ENCODE assay signal across 18 cellular contexts in genomic region chr20:41222299-41222698, GRCh38.
DNase-seq lines count a peak whose midpoint lies in the region; ATAC-seq and TF ChIP-seq lines count a peak whose summit lies in the region.
"Had no signal": no experiment of that assay in that cellular context is flagged by ENCODE, and none has a peak within 500 bp of the region (broad histone marks: within the 10 kb centered on the region; RNA-seq: fewer than 3 reads in every experiment).

No MANE protein-coding gene starts in this region.

- H3K4me1 Mint-ChIP-seq in MCF 10A (ENCODE audit: insufficient read depth, unreplicated experiment): peaks cover 10% of the 10 kb centered on the region
- H3K4me1 Mint-ChIP-seq in activated T-cell treated with anti-CD3 and anti-CD28 coated beads, Interleukin-2, amount 50 U/mL, for 24 hours (ENCODE audit: low read depth): peaks cover 2% of the 10 kb centered on the region

- no peak overlapping the region for H3K4me3 Mint-ChIP-seq in MCF 10A (ENCODE audit: unreplicated experiment)
- H3K4me3 Mint-ChIP-seq in activated T-cell treated with anti-CD3 and anti-CD28 coated beads, Interleukin-2, amount 50 U/mL, for 24 hours: no peak overlapping the region
- H3K4me3 Mint-ChIP-seq: naive thymus-derived CD8-positive, alpha-beta T cell had no signal

- TF ChIP-seq CTCF in breast epithelium (IDR thresholded peaks at IDR 0.05) (no peak), MCF 10A (IDR thresholded peaks at IDR 0.05; ENCODE audit: unreplicated experiment) (no peak), right atrium auricular region (IDR thresholded peaks at IDR 0.05) (no peak)

- TF ChIP-seq POLR2A in breast epithelium (IDR thresholded peaks at IDR 0.05): no peak

- H3K36me3 ChIP-seq in breast epithelium: no peaks in the 10 kb centered on the region
- H3K36me3 ChIP-seq in right atrium auricular region: no peaks in the 10 kb centered on the region
- no peaks in the 10 kb centered on the region for H3K36me3 ChIP-seq in aorta (ENCODE audit: control insufficient read depth in 1 of 2, insufficient read depth in 2 of 2, low read length in 1 of 2)
- H3K36me3 ChIP-seq: SJCRH30 had no signal

- ATAC-seq in aorta (ENCODE audit: low FRiP score): peak; percentile 59
- ATAC-seq: naive thymus-derived CD8-positive, alpha-beta T cell had no signal

- no peak overlapping the region for H3K27ac Mint-ChIP-seq in MCF 10A (ENCODE audit: low read depth, unreplicated experiment)
- no peak overlapping the region for H3K27ac Mint-ChIP-seq in activated T-cell treated with anti-CD3 and anti-CD28 coated beads, Interleukin-2, amount 50 U/mL, for 24 hours

- no TSS peak for BruUV-seq in MCF 10A (replicated peaks; lab: Mats Ljungman, UMichigan)

- H3K4me1 ChIP-seq in breast epithelium (peaks cover 0 to 3% of the 10 kb centered on the region in 2 donors), right atrium auricular region (peaks cover 0 to 12% of the 10 kb centered on the region in 2 donors), aorta (ENCODE audit: control insufficient read depth in 1 of 2, insufficient read depth in 2 of 2, low read length in 2 of 2) (peaks cover 2 to 7% of the 10 kb centered on the region in 2 donors)
- H3K4me1 ChIP-seq: SJCRH30 had no signal

- H3K27me3 ChIP-seq in breast epithelium (no peaks in the 10 kb centered on the region), right atrium auricular region (no peaks in the 10 kb centered on the region), aorta (ENCODE audit: control insufficient read depth in 1 of 2, insufficient read depth in 2 of 2, low read length in 1 of 2) (no peaks in the 10 kb centered on the region)
- H3K27me3 ChIP-seq: BLaER1 treated with 17β-estradiol and CSF1 and Interleukin-3, amounts not matched to agents 10 nM and 100 nM; SJCRH30 had no signal

- CTCF ChIA-PET in MCF 10A (lab: Yijun Ruan, JAX): interaction anchor here (0.7 to 6.8 kb wide), 4 partner anchors 23 to 88 kb away, joined by 4 to 44 read pairs (median 7); no protein-coding TSS in a partner anchor

- H3K9me3 ChIP-seq in breast epithelium: no peaks in the 10 kb centered on the region
- no peaks in the 10 kb centered on the region for H3K9me3 ChIP-seq in right atrium auricular region
- no peaks in the 10 kb centered on the region for H3K9me3 ChIP-seq in aorta (ENCODE audit: control insufficient read depth, low read length)
- H3K9me3 ChIP-seq: BLaER1 treated with 17β-estradiol and CSF1 and Interleukin-3, amounts not matched to agents 10 nM and 100 nM; SJCRH30 had no signal

- H3K9me3 Mint-ChIP-seq in MCF 10A (ENCODE audit: unreplicated experiment): peaks cover 7% of the 10 kb centered on the region
- no peaks in the 10 kb centered on the region for H3K9me3 Mint-ChIP-seq in activated T-cell treated with anti-CD3 and anti-CD28 coated beads, Interleukin-2, amount 50 U/mL, for 24 hours
- H3K9me3 Mint-ChIP-seq: naive thymus-derived CD8-positive, alpha-beta T cell had no signal

- 72 to 88% methylated on average over 1 of the region's 1 CpG for WGBS in aorta, 2 donors

- no peak overlapping the region for H3K4me3 ChIP-seq in breast epithelium
- H3K4me3 ChIP-seq in right atrium auricular region: no peak overlapping the region
- H3K4me3 ChIP-seq in aorta (ENCODE audit: low read length in 2 of 2): no peak overlapping the region
- H3K4me3 ChIP-seq: BLaER1 treated with 17β-estradiol and CSF1 and Interleukin-3, amounts not matched to agents 10 nM and 100 nM; SJCRH30 had no signal

- peaks cover 8% of the 10 kb centered on the region for H3K36me3 Mint-ChIP-seq in MCF 10A (ENCODE audit: insufficient read depth, unreplicated experiment)
- no peaks in the 10 kb centered on the region for H3K36me3 Mint-ChIP-seq in activated T-cell treated with anti-CD3 and anti-CD28 coated beads, Interleukin-2, amount 50 U/mL, for 24 hours (ENCODE audit: low read depth)

- DNase-seq in breast epithelium (ENCODE audit: low spot score in 2 of 2): no peak
- no peak for DNase-seq in MCF 10A (ENCODE audit: unreplicated experiment)
- no peak for DNase-seq in right atrium auricular region (ENCODE audit: low spot score)
- peak; percentile 98 for DNase-seq in pons (ENCODE audit: low spot score)
- no peak for DNase-seq in aorta
- DNase-seq in dermis blood vessel endothelial cell: no peak
- no peak for DNase-seq in germinal center (ENCODE audit: low spot score)
- DNase-seq in activated T-cell treated with anti-CD3 and anti-CD28 coated beads, Interleukin-2, amount 50 U/mL, for 24 hours: no peak
- DNase-seq: activated CD8-positive, alpha-beta memory T cell treated with anti-CD3 and anti-CD28 coated beads, Interleukin-2, amount 50 U/mL, for 4 hours; activated naive CD4-positive, alpha-beta T cell; H7; naive thymus-derived CD8-positive, alpha-beta T cell; NCI-H1105 treated with DMSO at 0.1 percent for 48 hours; NCI-H226; SJCRH30; stimulated activated CD4-positive, alpha-beta T cell treated with anti-CD3 and anti-CD28 coated beads, Interleukin-2, amount 100 ng/mL, for 48 hours had no signal

- H3K27ac ChIP-seq in breast epithelium: peak overlapping the region; percentile 83 to 87
- peak overlapping the region; percentile 46 to 56 for H3K27ac ChIP-seq in right atrium auricular region
- H3K27ac ChIP-seq in aorta (ENCODE audit: low read depth in 1 of 2, low read length in 2 of 2): peak overlapping the region; percentile 19 to 79
- H3K27ac ChIP-seq: BLaER1 treated with 17β-estradiol and CSF1 and Interleukin-3, amounts not matched to agents 10 nM and 100 nM; KMS-11; SJCRH30 had no signal

- no peaks in the 10 kb centered on the region for H3K27me3 Mint-ChIP-seq in MCF 10A (ENCODE audit: insufficient read depth, unreplicated experiment)
- no peaks in the 10 kb centered on the region for H3K27me3 Mint-ChIP-seq in activated T-cell treated with anti-CD3 and anti-CD28 coated beads, Interleukin-2, amount 50 U/mL, for 24 hours

- intact Hi-C loops in breast epithelium (cut with DNase I; ENCODE audit: low total_unique reads): no loop called here
- intact Hi-C loops in MCF 10A (cut with micrococcal nuclease): no loop called here
- intact Hi-C loops in aorta (cut with DNase I): no loop called here

- POLR2A ChIA-PET in MCF 10A (lab: Yijun Ruan, JAX): interaction anchor here (0.7 kb wide), 1 partner anchor 86 kb away, joined by 3 read pairs; no protein-coding TSS in a partner anchor
